32 cellular contexts compared by ENCODE assay signal in genomic region chr7:150953061-150953997, GRCh38. TPM values are rescaled to one million over a fixed set of nuclear protein-coding genes. Genes with fewer than 3 reads are reported as not detected.
DNase-seq lines count a peak whose midpoint lies in the region; ATAC-seq, FAIRE-seq and TF ChIP-seq lines count a peak whose summit lies in the region.
"Had no signal": no experiment of that assay in that cellular context is flagged by ENCODE, and none has a peak within 500 bp of the region (broad histone marks: within the 10 kb centered on the region; RNA-seq: fewer than 3 reads in every experiment).

No MANE protein-coding gene starts in this region.

- no peak overlapping the region for H3K4me3 Mint-ChIP-seq in progenitor cell of endocrine pancreas (ENCODE audit: low read depth)
- H3K4me3 Mint-ChIP-seq: activated CD4-positive, alpha-beta memory T cell treated with anti-CD3 and anti-CD28 coated beads for 36 hours; activated naive CD8-positive, alpha-beta T cell treated with anti-CD3 and anti-CD28 coated beads, Interleukin-2, amount 50 U/mL, for 24 hours; CD4-positive, CD25-positive, alpha-beta regulatory T cell; central memory CD8-positive, alpha-beta T cell had no signal

- no peak overlapping the region for H4K8ac ChIP-seq in H1 (ENCODE audit: extremely low read depth, insufficient read depth, low read length)

- no peak overlapping the region for H3K9ac ChIP-seq in H1 (replicated peaks in 1 of 4; ENCODE audit: extremely low read depth in 1 of 4, low read depth in 3 of 4, low read length in 3 of 4)
- H3K9ac ChIP-seq: GM23248, SK-N-SH had no signal

- H3K9me3 ChIP-seq in H1 (ENCODE audit: insufficient read depth in 2 of 2, low read depth in 1 of 2, low read length in 1 of 2), result no peaks in the 10 kb centered on the region
- no peaks in the 10 kb centered on the region for H3K9me3 ChIP-seq in lower lobe of right lung
- H3K9me3 ChIP-seq: psoas muscle, SK-N-SH had no signal

- ATAC-seq in lower lobe of right lung, result no peak
- ATAC-seq in HG03442 (IDR thresholded peaks at IDR 0.05; ENCODE audit: unreplicated experiment), result no peak
- ATAC-seq: activated CD4-positive, CD25-positive, alpha-beta regulatory T cell treated with anti-CD3 and anti-CD28 coated beads, Interleukin-2, amount 50 U/mL, for 24 hours; activated naive CD8-positive, alpha-beta T cell treated with anti-CD3 and anti-CD28 coated beads, Interleukin-2, amount 50 U/mL, for 24 hours; psoas muscle had no signal

- peaks cover 0 to 1% of the 10 kb centered on the region in 2 experiments for H4K20me1 ChIP-seq in H1 (replicated peaks in 1 of 2; ENCODE audit: control insufficient read depth in 1 of 2, insufficient read depth in 2 of 2, low read length in 2 of 2)

- FAIRE-seq in H1 (lab: Jason Lieb, UNC), result no peak
- no peak for FAIRE-seq in GM19239 (lab: Jason Lieb, UNC)
- FAIRE-seq: A204.1, D721Med, HTR-8/SVneo, urothelium cell line had no signal

- H3K27me3 ChIP-seq in H7 (ENCODE audit: control insufficient read depth, insufficient read depth, low read length), result peaks cover 4% of the 10 kb centered on the region; the same call in 1 of the 2 replicates
- peaks cover 0 to 18% (median 8%) of the 10 kb centered on the region in 4 experiments; a peak in 5 of 7 replicates for H3K27me3 ChIP-seq in H1 (replicated peaks in 1 of 4; ENCODE audit: control insufficient read depth in 3 of 4, extremely low read depth in 1 of 4, insufficient read depth in 3 of 4, low read length in 3 of 4)
- H3K27me3 ChIP-seq in lower lobe of right lung (ENCODE audit: low read depth), result peaks cover 44% of the 10 kb centered on the region

- intact Hi-C loops in lower lobe of right lung (cut with DNase I), result no loop called here

- H2AFZ ChIP-seq in H1 (ENCODE audit: low read length), result no peak overlapping the region
- H2AFZ ChIP-seq: GM23248 had no signal

- H3K79me1 ChIP-seq in H1 (ENCODE audit: low read depth, low read length), result no peaks in the 10 kb centered on the region

- H3K27me3 Mint-ChIP-seq in progenitor cell of endocrine pancreas, result peaks cover 10% of the 10 kb centered on the region

- H2AK5ac ChIP-seq in H1 (ENCODE audit: low read depth, low read length), result peak overlapping the region; percentile 95; the same call in 1 of the 2 replicates

- H3K36me3 Mint-ChIP-seq in progenitor cell of endocrine pancreas (ENCODE audit: insufficient read depth), result peaks cover 4% of the 10 kb centered on the region

- H3K4ac ChIP-seq in H1 (replicated peaks; ENCODE audit: insufficient read length, low read depth, low read length), result no peak overlapping the region

- no peak overlapping the region for H2BK20ac ChIP-seq in H1 (ENCODE audit: low read length)

- H3K14ac ChIP-seq in H1 (ENCODE audit: insufficient read length), result no peak overlapping the region

- H2BK12ac ChIP-seq in H1 (ENCODE audit: low read depth, low read length), result peak overlapping the region; percentile 31; the same call in 1 of the 2 replicates

- no peak overlapping the region for H4K91ac ChIP-seq in H1 (replicated peaks; ENCODE audit: insufficient read length, low read length)

- H3K18ac ChIP-seq in H1 (ENCODE audit: extremely low read depth, low read length), result no peak overlapping the region

- no peak for TF ChIP-seq POLR2A in H1 (IDR thresholded peaks at IDR 0.05; ENCODE audit: control extremely low read depth in 1 of 2, low read depth in 2 of 2, low read length in 2 of 2)

- H3K4me1 ChIP-seq in H1 (replicated peaks in 1 of 4; ENCODE audit: control insufficient read depth in 3 of 4, insufficient read depth in 4 of 4, low read length in 3 of 4), result peaks cover 0 to 30% (median 20%) of the 10 kb centered on the region in 4 experiments; a peak in 6 of 7 replicates
- peaks cover 9% of the 10 kb centered on the region for H3K4me1 ChIP-seq in lower lobe of right lung
- H3K4me1 ChIP-seq: psoas muscle had no signal

- no peak overlapping the region for H4K5ac ChIP-seq in H1 (ENCODE audit: insufficient read length, low read depth, low read length)

- H3K4me1 Mint-ChIP-seq in progenitor cell of endocrine pancreas (ENCODE audit: low read depth), result peaks cover 7% of the 10 kb centered on the region

- CTCF ChIA-PET in H1 (lab: Charles Lee; ENCODE audit: partially characterized antibody), result interaction anchor here (0.5 to 25.2 kb wide), 11 partner anchors 15 to 337 kb away, joined by 3 to 797 read pairs (median 3); partner anchors contain the start of genes ABCB8 and KCNH2

- no peak overlapping the region for H3K4me2 ChIP-seq in H1 (ENCODE audit: insufficient read depth in 1 of 2, low read depth in 2 of 2, low read length in 2 of 2)
- H3K4me2 ChIP-seq: SK-N-SH had no signal

- H3K27ac Mint-ChIP-seq in progenitor cell of endocrine pancreas, result peak overlapping the region; percentile 20
- H3K27ac Mint-ChIP-seq: activated CD4-positive, alpha-beta memory T cell treated with anti-CD3 and anti-CD28 coated beads for 36 hours; activated naive CD8-positive, alpha-beta T cell treated with anti-CD3 and anti-CD28 coated beads, Interleukin-2, amount 50 U/mL, for 24 hours; CD4-positive, CD25-positive, alpha-beta regulatory T cell had no signal

- no peaks in the 10 kb centered on the region; the same call in 1 of the 2 replicates for H3K23me2 ChIP-seq in H1 (ENCODE audit: low read depth, low read length)

- no peak overlapping the region for H3K4me3 ChIP-seq in H7 (ENCODE audit: insufficient read depth, low read depth, low read length)
- H3K4me3 ChIP-seq in H1 (ENCODE audit: extremely low read depth in 1 of 4, insufficient read depth in 2 of 4, low read depth in 3 of 4, low read length in 4 of 4), result no peak overlapping the region
- H3K4me3 ChIP-seq in lower lobe of right lung, result no peak overlapping the region
- H3K4me3 ChIP-seq: GM23248, psoas muscle had no signal

- H3K27ac ChIP-seq in H1 (ENCODE audit: low read depth, low read length) (0 out of 2 replicates have a peak overlapping the region, but pooled peaks have one; percentile 15), lower lobe of right lung (no peak overlapping the region)
- H3K27ac ChIP-seq: GM23248, psoas muscle had no signal

- H3K56ac ChIP-seq in H1 (replicated peaks; ENCODE audit: insufficient read length, low read depth, low read length), result no peak overlapping the region

- DNase-seq in H7 (peak; percentile 41), H1 (ENCODE audit: low read depth in 1 of 2, low spot score in 2 of 2) (no peak), lower lobe of right lung (peak; percentile 28), progenitor cell of endocrine pancreas (ENCODE audit: low spot score, unreplicated experiment) (no peak), HPDE6-E6E7 (ENCODE audit: extremely low spot score) (no peak), Ammon's horn (ENCODE audit: low spot score) (no peak), GM19239 (ENCODE audit: insufficient read length, low spot score) (no peak)
- DNase-seq: activated CD4-positive, alpha-beta memory T cell treated with anti-CD3 and anti-CD28 coated beads for 36 hours; activated CD8-positive, alpha-beta memory T cell treated with anti-CD3 and anti-CD28 coated beads, Interleukin-2, amount 50 U/mL, for 4 hours; activated naive CD4-positive, alpha-beta T cell; activated naive CD8-positive, alpha-beta T cell treated with anti-CD3 and anti-CD28 coated beads, Interleukin-2, amount 50 U/mL, for 24 hours; CD4-positive, CD25-positive, alpha-beta regulatory T cell; dermis blood vessel endothelial cell; foreskin melanocyte; GM23248; NCI-H1105; NCI-H2029; NCI-H526; nucleus accumbens; OCI-M1; stimulated activated naive CD4-positive, alpha-beta T cell; T-helper 2 cell had no signal

- H3K9me3 Mint-ChIP-seq in progenitor cell of endocrine pancreas (ENCODE audit: low read depth), result no peaks in the 10 kb centered on the region
- H3K9me3 Mint-ChIP-seq: activated CD4-positive, alpha-beta memory T cell treated with anti-CD3 and anti-CD28 coated beads for 36 hours; activated naive CD8-positive, alpha-beta T cell treated with anti-CD3 and anti-CD28 coated beads, Interleukin-2, amount 50 U/mL, for 24 hours; CD4-positive, CD25-positive, alpha-beta regulatory T cell; central memory CD8-positive, alpha-beta T cell had no signal

- WGBS in H1 (ENCODE audit: extremely low coverage in 1 of 2, insufficient coverage in 1 of 2, insufficient read length in 1 of 2, insufficient replicate concordance in 2 of 2, low coverage in 1 of 2, low lambda C conversion rate in 2 of 2, missing lambda C conversion rate in 1 of 2), 2 experiments, result 88% methylated on average over 17 of the region's 17 CpGs; no CpG with 5 or more reads in 1 of the 2 experiments

- TF ChIP-seq EP300 in H1 (IDR thresholded peaks at IDR 0.05; ENCODE audit: borderline replicate concordance in 1 of 2, low read depth in 2 of 2, low read length in 2 of 2), result no peak

- H3K23ac ChIP-seq in H1 (ENCODE audit: insufficient read length), result no peak overlapping the region

- POLR2A ChIA-PET in H1 (lab: Charles Lee; ENCODE audit: partially characterized antibody), result interaction anchor here (1.1 to 1.4 kb wide), 3 partner anchors 9 to 26 kb away, joined by 3 to 6 read pairs (median 4); no protein-coding TSS in a partner anchor

- H3K36me3 ChIP-seq in H7 (replicated peaks; ENCODE audit: control insufficient read depth, insufficient read depth, low read length) (no peaks in the 10 kb centered on the region), H1 (ENCODE audit: control insufficient read depth in 2 of 4, insufficient read depth in 4 of 4, low read length in 3 of 4) (no peaks in the 10 kb centered on the region; a peak in 1 of 8 replicates), lower lobe of right lung (no peaks in the 10 kb centered on the region)

- no peak for TF ChIP-seq RAD21 in H1 (IDR thresholded peaks at IDR 0.05 in 1 of 2, conservative IDR thresholded peaks at IDR 0.05 in 1 of 2; ENCODE audit: low read depth in 2 of 2, low read length in 2 of 2)

- H3K79me2 ChIP-seq in H1 (ENCODE audit: control insufficient read depth in 1 of 2, insufficient read depth in 2 of 2, low read length in 2 of 2), result no peaks in the 10 kb centered on the region

- H2BK120ac ChIP-seq in H1 (replicated peaks; ENCODE audit: low read depth, low read length), result no peak overlapping the region

- peak overlapping the region; percentile 46; the same call in 1 of the 2 replicates for H2BK15ac ChIP-seq in H1 (ENCODE audit: low read length)

- TF ChIP-seq CTCF in H1 (IDR thresholded peaks at IDR 0.05; ENCODE audit: control extremely low read depth in 1 of 3, insufficient read depth in 1 of 3, low read depth in 1 of 3, low read length in 3 of 3), result no peak
- no peak for TF ChIP-seq CTCF in lower lobe of right lung (IDR thresholded peaks at IDR 0.05)
- no peak for TF ChIP-seq CTCF in progenitor cell of endocrine pancreas (IDR thresholded peaks at IDR 0.05; ENCODE audit: unreplicated experiment)

- no peak overlapping the region for H2BK5ac ChIP-seq in H1 (ENCODE audit: low read depth, low read length)

RNA-seq across cellular contexts. Expression of gene KCNH2, which starts 24.8 kb away (rescaled TPM):
- total RNA-seq in H7 (2014; rRNA removed; shearing (Covaris generic)), result 9.3 and 9.5 TPM in 2 replicates
- 7.7 and 8.0 TPM in 2 replicates for total RNA-seq in H1 (2021; fragmentation: NEBNext Ultra II Directional; extraction: Animal tissue kit (Norgen Biotek cat#: 25700))
- 15.0 and 20.5 TPM in 2 replicates for polyA plus RNA-seq in H1 (2011; rRNA removed)
- polyA plus RNA-seq in H1 (2011; cell fraction: cytosol; rRNA removed), result 13.4 TPM
- 23.6 TPM for polyA plus RNA-seq in H1 (2011; cell fraction: nucleus; rRNA removed)
- 5.5 to 12.1 TPM (median 10.4 TPM) in 4 replicates for polyA plus RNA-seq in H1 (2012, experiment 1 of 2)
- polyA plus RNA-seq in H1 (2012, experiment 2 of 2), result 7.6 TPM
- polyA plus RNA-seq in H1 (2013, experiment 1 of 2), result 7.6 TPM
- 7.2 TPM for polyA plus RNA-seq in H1 (2013, experiment 2 of 2)
- 8.9 and 10.2 TPM in 2 replicates for polyA minus RNA-seq in H1 (2011; rRNA and poly(A)+ RNA removed)
- 9.5 TPM for polyA minus RNA-seq in H1 (2011; cell fraction: cytosol; rRNA and poly(A)+ RNA removed)
- polyA minus RNA-seq in H1 (2011; cell fraction: nucleus; rRNA and poly(A)+ RNA removed), result 7.0 TPM
- total RNA-seq in lower lobe of right lung, result 2.4 TPM
- 6.9 and 9.4 TPM in 2 replicates for total RNA-seq in progenitor cell of endocrine pancreas
- total RNA-seq: dermis blood vessel endothelial cell, GM23248 had no signal
- polyA plus RNA-seq: GM23248 had no signal

RNA-seq across cellular contexts. Expression of gene NOS3, which starts 37.5 kb away (rescaled TPM):
- total RNA-seq in H7 (2014; rRNA removed; shearing (Covaris generic)), result 15.5 and 16.5 TPM in 2 replicates
- total RNA-seq in H1 (2021; fragmentation: NEBNext Ultra II Directional; extraction: Animal tissue kit (Norgen Biotek cat#: 25700)), result 4.4 and 4.7 TPM in 2 replicates
- 16.2 and 20.9 TPM in 2 replicates for polyA plus RNA-seq in H1 (2011; rRNA removed)
- polyA plus RNA-seq in H1 (2011; cell fraction: cytosol; rRNA removed), result 8.1 TPM
- 12.6 TPM for polyA plus RNA-seq in H1 (2011; cell fraction: nucleus; rRNA removed)
- polyA plus RNA-seq in H1 (2012, experiment 1 of 2), result 4.2 to 10.6 TPM (median 8.1 TPM) in 4 replicates
- 5.2 TPM for polyA plus RNA-seq in H1 (2012, experiment 2 of 2)
- polyA plus RNA-seq in H1 (2013, experiment 1 of 2), result 4.2 TPM
- 3.5 TPM for polyA plus RNA-seq in H1 (2013, experiment 2 of 2)
- polyA minus RNA-seq in H1 (2011; rRNA and poly(A)+ RNA removed), result 5.4 and 6.9 TPM in 2 replicates
- 7.7 TPM for polyA minus RNA-seq in H1 (2011; cell fraction: cytosol; rRNA and poly(A)+ RNA removed)
- polyA minus RNA-seq in H1 (2011; cell fraction: nucleus; rRNA and poly(A)+ RNA removed), result 10.1 TPM
- total RNA-seq in lower lobe of right lung (15.1 TPM), progenitor cell of endocrine pancreas (0.74 and 1.1 TPM in 2 replicates)
- total RNA-seq: M059J had no signal

Comparison
In these comparisons a context has a peak if more than half of its experiments do, and no peak if none do; other contexts are left out.
1. DNase-seq: peak in H7 (single experiment) and lower lobe of right lung (single experiment); none in H1 (0 of 2), progenitor cell of endocrine pancreas (single experiment), HPDE6-E6E7 (single experiment), Ammon's horn (single experiment) and GM19239 (single experiment).